10 cellular contexts compared by ENCODE assay signal in the genomic region with DNA sequence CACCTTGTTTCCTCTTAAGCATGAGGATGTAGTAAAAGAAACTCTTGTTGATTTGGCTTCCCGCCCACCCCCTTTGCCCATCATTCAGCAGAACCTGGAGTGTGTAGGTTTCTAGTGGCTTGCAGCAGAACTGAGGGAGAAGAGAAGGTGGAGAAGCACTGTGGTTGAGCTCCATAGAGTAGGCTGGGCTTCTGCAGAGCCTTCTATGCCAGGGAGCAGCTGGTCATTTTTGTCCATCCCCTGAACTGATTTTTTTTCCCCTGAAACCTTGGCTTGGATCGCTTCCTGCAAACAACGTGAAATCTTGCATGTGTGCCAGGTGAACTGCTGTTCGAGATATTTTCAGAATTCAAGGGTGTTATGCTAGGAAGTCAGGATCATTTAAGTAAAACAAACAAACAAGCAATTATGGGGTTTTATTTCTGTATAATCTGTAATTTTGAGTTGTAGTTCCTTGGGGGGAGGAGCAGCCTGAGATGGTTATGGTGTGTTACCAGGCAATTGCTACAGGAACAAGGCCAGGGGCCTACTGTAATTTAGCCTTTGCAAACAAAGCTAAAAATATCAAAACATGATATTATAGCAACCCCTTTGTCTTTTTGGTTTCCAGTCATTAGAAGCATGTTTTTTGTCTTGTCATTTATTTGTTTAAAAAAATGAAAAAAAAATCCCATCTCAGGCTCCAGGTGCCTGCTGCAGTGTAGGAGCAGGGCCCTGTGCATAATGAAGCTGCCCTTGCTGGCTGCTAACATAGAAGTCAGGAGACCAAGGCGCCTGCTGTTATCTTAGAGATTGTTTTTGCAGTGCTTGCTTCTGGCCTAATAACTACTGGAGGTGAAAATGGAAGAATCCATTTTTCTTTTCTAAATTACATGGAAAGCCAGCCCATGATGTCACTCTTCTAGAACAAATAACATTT.
A peak's percentile ranks its signal among the peaks of the same experiment; 100 is the strongest.
DNase-seq lines count a peak whose midpoint lies in the region; ATAC-seq lines count a peak whose summit lies in the region.
"Had no signal": no experiment of that assay in that cellular context is flagged by ENCODE, and none has a peak within 500 bp of the region (broad histone marks: within the 10 kb centered on the region; RNA-seq: fewer than 3 reads in every experiment).

No MANE protein-coding gene starts in this region.

- DNase-seq in NCI-H1417 treated with DMSO at 0.1 percent for 48 hours (lab: John Stamatoyannopoulos, UW) (peak; percentile 95), NCI-H748 treated with DMSO at 0.1 percent for 48 hours (lab: John Stamatoyannopoulos, UW) (peak; percentile 95), left ventricle myocardium superior (no peak), superior temporal gyrus (ENCODE audit: extremely low spot score) (peak; percentile 37)
- no peak for DNase-seq in activated effector memory CD4-positive, alpha-beta T cell treated with anti-CD3 and anti-CD28 coated beads, Interleukin-2, amount 50 U/mL, for 16 hours
- DNase-seq: brain microvascular endothelial cell; naive thymus-derived CD8-positive, alpha-beta T cell; NCI-H187 treated with DMSO at 0.1 percent for 48 hours had no signal

- intact Hi-C loops in left ventricle myocardium superior (cut with micrococcal nuclease), result no loop called here

- ATAC-seq in left ventricle myocardium superior (peak; percentile 62), GM21825 (IDR thresholded peaks at IDR 0.05; ENCODE audit: unreplicated experiment) (no peak), HG03442 (IDR thresholded peaks at IDR 0.05; ENCODE audit: unreplicated experiment) (no peak)
- ATAC-seq: naive thymus-derived CD8-positive, alpha-beta T cell had no signal

Comparison
In these comparisons a context has a peak if more than half of its experiments do, and no peak if none do; other contexts are left out.
1. DNase-seq: peak in NCI-H1417 treated with DMSO at 0.1 percent for 48 hours (single experiment), NCI-H748 treated with DMSO at 0.1 percent for 48 hours (single experiment) and superior temporal gyrus (single experiment); none in left ventricle myocardium superior (single experiment) and activated effector memory CD4-positive, alpha-beta T cell treated with anti-CD3 and anti-CD28 coated beads, Interleukin-2, amount 50 U/mL, for 16 hours (single experiment).